ENCODE assay signal across 1 cellular context in the genomic region with DNA sequence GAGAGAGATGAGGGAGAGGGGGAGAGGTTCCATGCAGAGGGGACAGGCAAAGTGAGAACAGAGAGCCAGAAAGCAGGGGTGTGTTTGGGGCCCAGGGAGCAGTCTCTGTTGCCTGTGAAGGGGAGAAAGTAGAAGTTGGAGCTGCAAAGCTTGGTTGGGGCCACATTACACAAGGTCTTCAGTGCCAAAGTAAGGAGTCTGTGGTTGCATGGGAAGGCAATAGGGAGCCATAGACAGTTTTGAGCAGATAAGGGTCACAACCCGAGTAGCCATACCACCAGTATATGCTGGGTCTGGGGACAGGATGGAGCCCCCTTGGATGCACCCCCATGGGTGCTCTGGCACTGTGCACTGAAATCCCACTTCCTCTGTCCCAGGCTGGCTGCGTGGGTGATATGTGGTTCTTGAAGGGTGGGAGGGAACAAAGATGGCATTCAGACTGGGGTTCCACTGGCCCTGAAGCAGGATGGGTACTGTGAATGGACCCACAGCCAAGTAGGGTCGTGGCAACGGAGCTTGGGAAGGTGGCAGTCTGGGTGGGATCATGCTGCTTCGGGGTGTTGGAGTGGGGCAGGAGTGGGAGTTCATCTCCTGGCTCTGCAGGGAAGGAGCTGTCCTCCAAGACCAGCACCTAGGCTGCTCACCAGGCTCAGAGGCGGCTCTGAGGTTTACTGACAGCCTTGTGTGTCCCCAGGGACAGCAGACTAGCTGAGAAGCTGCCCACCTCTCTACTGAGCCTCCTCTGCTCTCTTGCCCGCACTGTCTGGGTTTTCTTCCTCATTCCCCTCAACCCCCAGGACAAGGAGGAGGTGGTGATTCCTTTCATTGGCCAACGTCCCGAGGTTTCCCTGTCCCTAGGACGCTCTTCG.
TF ChIP-seq lines count a peak whose summit lies in the region.

No MANE protein-coding gene starts in this region.

TF ChIP-seq in WTC11, 78 proteins besides CTCF, POLR2A, EP300 and RAD21:
- TF ChIP-seq ZNF121 (CRISPR knock-in tag; IDR thresholded peaks at IDR 0.05) (no peak), IRF2 (CRISPR knock-in tag; IDR thresholded peaks at IDR 0.05; ENCODE audit: borderline replicate concordance, low read depth) (no peak), ZBTB21 (CRISPR knock-in tag; IDR thresholded peaks at IDR 0.05; ENCODE audit: borderline replicate concordance) (no peak), ZNF138 (CRISPR knock-in tag; conservative IDR thresholded peaks at IDR 0.05) (no peak), ZNF396 (CRISPR knock-in tag; IDR thresholded peaks at IDR 0.05; ENCODE audit: borderline replicate concordance) (no peak), FOXJ3 (CRISPR knock-in tag; IDR thresholded peaks at IDR 0.05; ENCODE audit: borderline replicate concordance) (no peak), SOX15 (CRISPR knock-in tag; IDR thresholded peaks at IDR 0.05) (no peak), ESRRA (CRISPR knock-in tag; IDR thresholded peaks at IDR 0.05; ENCODE audit: borderline replicate concordance) (no peak), ETV6 (CRISPR knock-in tag; IDR thresholded peaks at IDR 0.05) (no peak), ZNF317 (CRISPR knock-in tag; IDR thresholded peaks at IDR 0.05; ENCODE audit: borderline replicate concordance, low read depth) (no peak), GABPB1 (CRISPR knock-in tag; IDR thresholded peaks at IDR 0.05) (no peak), FOXK1 (CRISPR knock-in tag; IDR thresholded peaks at IDR 0.05) (no peak)
- TF ChIP-seq, protein P1, sequence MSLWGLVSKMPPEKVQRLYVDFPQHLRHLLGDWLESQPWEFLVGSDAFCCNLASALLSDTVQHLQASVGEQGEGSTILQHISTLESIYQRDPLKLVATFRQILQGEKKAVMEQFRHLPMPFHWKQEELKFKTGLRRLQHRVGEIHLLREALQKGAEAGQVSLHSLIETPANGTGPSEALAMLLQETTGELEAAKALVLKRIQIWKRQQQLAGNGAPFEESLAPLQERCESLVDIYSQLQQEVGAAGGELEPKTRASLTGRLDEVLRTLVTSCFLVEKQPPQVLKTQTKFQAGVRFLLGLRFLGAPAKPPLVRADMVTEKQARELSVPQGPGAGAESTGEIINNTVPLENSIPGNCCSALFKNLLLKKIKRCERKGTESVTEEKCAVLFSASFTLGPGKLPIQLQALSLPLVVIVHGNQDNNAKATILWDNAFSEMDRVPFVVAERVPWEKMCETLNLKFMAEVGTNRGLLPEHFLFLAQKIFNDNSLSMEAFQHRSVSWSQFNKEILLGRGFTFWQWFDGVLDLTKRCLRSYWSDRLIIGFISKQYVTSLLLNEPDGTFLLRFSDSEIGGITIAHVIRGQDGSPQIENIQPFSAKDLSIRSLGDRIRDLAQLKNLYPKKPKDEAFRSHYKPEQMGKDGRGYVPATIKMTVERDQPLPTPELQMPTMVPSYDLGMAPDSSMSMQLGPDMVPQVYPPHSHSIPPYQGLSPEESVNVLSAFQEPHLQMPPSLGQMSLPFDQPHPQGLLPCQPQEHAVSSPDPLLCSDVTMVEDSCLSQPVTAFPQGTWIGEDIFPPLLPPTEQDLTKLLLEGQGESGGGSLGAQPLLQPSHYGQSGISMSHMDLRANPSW (CRISPR knock-in tag; conservative IDR thresholded peaks at IDR 0.05; ENCODE audit: low read depth): no peak
- TF ChIP-seq, protein P2, sequence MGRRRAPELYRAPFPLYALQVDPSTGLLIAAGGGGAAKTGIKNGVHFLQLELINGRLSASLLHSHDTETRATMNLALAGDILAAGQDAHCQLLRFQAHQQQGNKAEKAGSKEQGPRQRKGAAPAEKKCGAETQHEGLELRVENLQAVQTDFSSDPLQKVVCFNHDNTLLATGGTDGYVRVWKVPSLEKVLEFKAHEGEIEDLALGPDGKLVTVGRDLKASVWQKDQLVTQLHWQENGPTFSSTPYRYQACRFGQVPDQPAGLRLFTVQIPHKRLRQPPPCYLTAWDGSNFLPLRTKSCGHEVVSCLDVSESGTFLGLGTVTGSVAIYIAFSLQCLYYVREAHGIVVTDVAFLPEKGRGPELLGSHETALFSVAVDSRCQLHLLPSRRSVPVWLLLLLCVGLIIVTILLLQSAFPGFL (CRISPR knock-in tag; IDR thresholded peaks at IDR 0.05; ENCODE audit: borderline replicate concordance): no peak
- TF ChIP-seq, protein P3, sequence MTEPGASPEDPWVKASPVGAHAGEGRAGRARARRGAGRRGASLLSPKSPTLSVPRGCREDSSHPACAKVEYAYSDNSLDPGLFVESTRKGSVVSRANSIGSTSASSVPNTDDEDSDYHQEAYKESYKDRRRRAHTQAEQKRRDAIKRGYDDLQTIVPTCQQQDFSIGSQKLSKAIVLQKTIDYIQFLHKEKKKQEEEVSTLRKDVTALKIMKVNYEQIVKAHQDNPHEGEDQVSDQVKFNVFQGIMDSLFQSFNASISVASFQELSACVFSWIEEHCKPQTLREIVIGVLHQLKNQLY (CRISPR knock-in tag; IDR thresholded peaks at IDR 0.05): no peak
- TF ChIP-seq, protein P4, sequence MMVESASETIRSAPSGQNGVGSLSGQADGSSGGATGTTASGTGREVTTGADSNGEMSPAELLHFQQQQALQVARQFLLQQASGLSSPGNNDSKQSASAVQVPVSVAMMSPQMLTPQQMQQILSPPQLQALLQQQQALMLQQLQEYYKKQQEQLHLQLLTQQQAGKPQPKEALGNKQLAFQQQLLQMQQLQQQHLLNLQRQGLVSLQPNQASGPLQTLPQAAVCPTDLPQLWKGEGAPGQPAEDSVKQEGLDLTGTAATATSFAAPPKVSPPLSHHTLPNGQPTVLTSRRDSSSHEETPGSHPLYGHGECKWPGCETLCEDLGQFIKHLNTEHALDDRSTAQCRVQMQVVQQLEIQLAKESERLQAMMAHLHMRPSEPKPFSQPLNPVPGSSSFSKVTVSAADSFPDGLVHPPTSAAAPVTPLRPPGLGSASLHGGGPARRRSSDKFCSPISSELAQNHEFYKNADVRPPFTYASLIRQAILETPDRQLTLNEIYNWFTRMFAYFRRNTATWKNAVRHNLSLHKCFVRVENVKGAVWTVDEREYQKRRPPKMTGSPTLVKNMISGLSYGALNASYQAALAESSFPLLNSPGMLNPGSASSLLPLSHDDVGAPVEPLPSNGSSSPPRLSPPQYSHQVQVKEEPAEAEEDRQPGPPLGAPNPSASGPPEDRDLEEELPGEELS (CRISPR knock-in tag; IDR thresholded peaks at IDR 0.05): no peak
- TF ChIP-seq, protein P5, sequence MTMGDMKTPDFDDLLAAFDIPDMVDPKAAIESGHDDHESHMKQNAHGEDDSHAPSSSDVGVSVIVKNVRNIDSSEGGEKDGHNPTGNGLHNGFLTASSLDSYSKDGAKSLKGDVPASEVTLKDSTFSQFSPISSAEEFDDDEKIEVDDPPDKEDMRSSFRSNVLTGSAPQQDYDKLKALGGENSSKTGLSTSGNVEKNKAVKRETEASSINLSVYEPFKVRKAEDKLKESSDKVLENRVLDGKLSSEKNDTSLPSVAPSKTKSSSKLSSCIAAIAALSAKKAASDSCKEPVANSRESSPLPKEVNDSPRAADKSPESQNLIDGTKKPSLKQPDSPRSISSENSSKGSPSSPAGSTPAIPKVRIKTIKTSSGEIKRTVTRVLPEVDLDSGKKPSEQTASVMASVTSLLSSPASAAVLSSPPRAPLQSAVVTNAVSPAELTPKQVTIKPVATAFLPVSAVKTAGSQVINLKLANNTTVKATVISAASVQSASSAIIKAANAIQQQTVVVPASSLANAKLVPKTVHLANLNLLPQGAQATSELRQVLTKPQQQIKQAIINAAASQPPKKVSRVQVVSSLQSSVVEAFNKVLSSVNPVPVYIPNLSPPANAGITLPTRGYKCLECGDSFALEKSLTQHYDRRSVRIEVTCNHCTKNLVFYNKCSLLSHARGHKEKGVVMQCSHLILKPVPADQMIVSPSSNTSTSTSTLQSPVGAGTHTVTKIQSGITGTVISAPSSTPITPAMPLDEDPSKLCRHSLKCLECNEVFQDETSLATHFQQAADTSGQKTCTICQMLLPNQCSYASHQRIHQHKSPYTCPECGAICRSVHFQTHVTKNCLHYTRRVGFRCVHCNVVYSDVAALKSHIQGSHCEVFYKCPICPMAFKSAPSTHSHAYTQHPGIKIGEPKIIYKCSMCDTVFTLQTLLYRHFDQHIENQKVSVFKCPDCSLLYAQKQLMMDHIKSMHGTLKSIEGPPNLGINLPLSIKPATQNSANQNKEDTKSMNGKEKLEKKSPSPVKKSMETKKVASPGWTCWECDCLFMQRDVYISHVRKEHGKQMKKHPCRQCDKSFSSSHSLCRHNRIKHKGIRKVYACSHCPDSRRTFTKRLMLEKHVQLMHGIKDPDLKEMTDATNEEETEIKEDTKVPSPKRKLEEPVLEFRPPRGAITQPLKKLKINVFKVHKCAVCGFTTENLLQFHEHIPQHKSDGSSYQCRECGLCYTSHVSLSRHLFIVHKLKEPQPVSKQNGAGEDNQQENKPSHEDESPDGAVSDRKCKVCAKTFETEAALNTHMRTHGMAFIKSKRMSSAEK (CRISPR knock-in tag; IDR thresholded peaks at IDR 0.05; ENCODE audit: borderline replicate concordance): no peak
- TF ChIP-seq, protein P6, sequence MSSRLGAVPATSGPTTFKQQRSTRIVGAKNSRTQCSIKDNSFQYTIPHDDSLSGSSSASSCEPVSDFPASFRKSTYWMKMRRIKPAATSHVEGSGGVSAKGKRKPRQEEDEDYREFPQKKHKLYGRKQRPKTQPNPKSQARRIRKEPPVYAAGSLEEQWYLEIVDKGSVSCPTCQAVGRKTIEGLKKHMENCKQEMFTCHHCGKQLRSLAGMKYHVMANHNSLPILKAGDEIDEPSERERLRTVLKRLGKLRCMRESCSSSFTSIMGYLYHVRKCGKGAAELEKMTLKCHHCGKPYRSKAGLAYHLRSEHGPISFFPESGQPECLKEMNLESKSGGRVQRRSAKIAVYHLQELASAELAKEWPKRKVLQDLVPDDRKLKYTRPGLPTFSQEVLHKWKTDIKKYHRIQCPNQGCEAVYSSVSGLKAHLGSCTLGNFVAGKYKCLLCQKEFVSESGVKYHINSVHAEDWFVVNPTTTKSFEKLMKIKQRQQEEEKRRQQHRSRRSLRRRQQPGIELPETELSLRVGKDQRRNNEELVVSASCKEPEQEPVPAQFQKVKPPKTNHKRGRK (CRISPR knock-in tag; IDR thresholded peaks at IDR 0.05; ENCODE audit: borderline replicate concordance): no peak
- TF ChIP-seq, protein P7, sequence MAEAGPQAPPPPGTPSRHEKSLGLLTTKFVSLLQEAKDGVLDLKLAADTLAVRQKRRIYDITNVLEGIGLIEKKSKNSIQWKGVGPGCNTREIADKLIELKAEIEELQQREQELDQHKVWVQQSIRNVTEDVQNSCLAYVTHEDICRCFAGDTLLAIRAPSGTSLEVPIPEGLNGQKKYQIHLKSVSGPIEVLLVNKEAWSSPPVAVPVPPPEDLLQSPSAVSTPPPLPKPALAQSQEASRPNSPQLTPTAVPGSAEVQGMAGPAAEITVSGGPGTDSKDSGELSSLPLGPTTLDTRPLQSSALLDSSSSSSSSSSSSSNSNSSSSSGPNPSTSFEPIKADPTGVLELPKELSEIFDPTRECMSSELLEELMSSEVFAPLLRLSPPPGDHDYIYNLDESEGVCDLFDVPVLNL (CRISPR knock-in tag; IDR thresholded peaks at IDR 0.05; ENCODE audit: borderline replicate concordance, low read depth): no peak
- TF ChIP-seq, protein P8, sequence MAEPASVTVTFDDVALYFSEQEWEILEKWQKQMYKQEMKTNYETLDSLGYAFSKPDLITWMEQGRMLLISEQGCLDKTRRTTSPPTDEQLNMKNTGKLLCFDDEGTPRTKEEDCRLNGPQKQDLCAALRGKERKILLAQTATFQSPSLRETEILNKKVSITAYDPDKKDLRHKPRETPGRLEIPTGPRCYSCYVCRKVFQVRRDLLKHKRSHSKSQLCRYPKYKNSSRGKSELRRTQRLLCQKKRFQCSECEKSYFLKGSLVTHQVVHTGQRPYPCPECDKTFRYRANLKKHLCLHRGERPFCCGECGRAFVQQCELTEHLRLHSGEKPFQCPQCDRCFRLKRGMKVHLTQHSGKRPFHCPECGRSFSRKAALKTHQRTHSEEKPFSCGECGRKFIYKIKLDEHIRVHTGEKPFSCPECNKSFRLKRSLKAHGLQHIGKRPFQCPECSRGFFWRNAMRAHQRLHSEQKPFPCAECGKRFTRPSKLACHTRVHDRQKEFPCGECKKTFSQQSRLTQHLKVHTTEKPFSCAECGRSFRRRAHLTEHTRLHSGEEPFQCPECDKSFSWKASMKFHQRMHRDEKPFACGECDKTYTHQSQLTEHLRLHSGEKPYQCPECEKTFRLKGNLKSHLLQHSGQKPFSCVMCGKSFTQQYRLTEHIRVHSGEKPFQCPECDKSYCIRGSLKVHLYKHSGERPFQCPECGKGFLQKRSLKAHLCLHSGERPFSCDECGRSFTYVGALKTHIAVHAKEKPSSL (CRISPR knock-in tag; conservative IDR thresholded peaks at IDR 0.05): no peak
